Comparison of ENCODE assay signal across 8 cellular contexts in genomic region chr20:49964964-49965780, GRCh38. TPM values are rescaled to one million over a fixed set of nuclear protein-coding genes. Genes with fewer than 3 reads are reported as not detected.
A peak's percentile ranks its signal among the peaks of the same experiment; 100 is the strongest.
DNase-seq lines count a peak whose midpoint lies in the region; ATAC-seq and TF ChIP-seq lines count a peak whose summit lies in the region.

No MANE protein-coding gene starts in this region.

- H3K27ac ChIP-seq in colonic mucosa, result no peak overlapping the region

- H3K9ac ChIP-seq in colonic mucosa (ENCODE audit: low read depth in 2 of 2, low read length in 2 of 2), result no peak overlapping the region

- ATAC-seq in GM21526 (IDR thresholded peaks at IDR 0.05; ENCODE audit: low FRiP score, unreplicated experiment), result no peak
- ATAC-seq in GM18520 (IDR thresholded peaks at IDR 0.05; ENCODE audit: unreplicated experiment), result no peak

- DNase-seq in AG08395 (ENCODE audit: low spot score), result peak; percentile 45
- DNase-seq in ELR (ENCODE audit: low read depth), result peak; percentile 67
- DNase-seq in NCI-H510A treated with DMSO at 0.1 percent for 48 hours (lab: John Stamatoyannopoulos, UW), result peak; percentile 12
- peak; percentile 54 for DNase-seq in colonic mucosa
- peak; percentile 76 for DNase-seq in posterior vena cava (ENCODE audit: low spot score)
- no peak for DNase-seq in C1 segment of cervical spinal cord (lab: John Stamatoyannopoulos, UW)

- H3K4me1 ChIP-seq in colonic mucosa, result no peaks in the 10 kb centered on the region

- H3K9me3 ChIP-seq in colonic mucosa, result no peaks in the 10 kb centered on the region

- intact Hi-C loops in colonic mucosa (cut with DNase I), result no loop called here
- intact Hi-C loops in posterior vena cava (cut with DNase I), result no loop called here

- H3K4me3 ChIP-seq in colonic mucosa, result no peak overlapping the region

- TF ChIP-seq CTCF in colonic mucosa (IDR thresholded peaks at IDR 0.05), result peak; percentile 46

- H3K36me3 ChIP-seq in colonic mucosa, result no peaks in the 10 kb centered on the region

- H3K27me3 ChIP-seq in colonic mucosa, result no peaks in the 10 kb centered on the region

RNA-seq across cellular contexts. Expression of gene SNAI1, which starts 17.6 kb away (rescaled TPM):
- total RNA-seq in colonic mucosa (1 to 10 TPM in 1 of 2 donors, under 1 TPM in 1; 0.59 to 4.5 TPM), posterior vena cava (1 to 10 TPM; 8.6 to 8.9 TPM)

RNA-seq across cellular contexts. Expression of gene RNF114, which starts 29.0 kb away (rescaled TPM):
- total RNA-seq in colonic mucosa (100 to 1,000 TPM; 101 to 109 TPM), posterior vena cava (10 to 100 TPM; 44.8 to 46.6 TPM)

RNA-seq across cellular contexts. Expression of gene SPATA2, which starts 49.8 kb away (rescaled TPM):
- total RNA-seq in colonic mucosa (10 to 100 TPM; 17.4 to 18.1 TPM), posterior vena cava (1 to 10 TPM; 4.5 TPM)

Comparison
In these comparisons a context has a peak if more than half of its experiments do, and no peak if none do; other contexts are left out.
1. DNase-seq: peak in AG08395 (single experiment), ELR (single experiment), NCI-H510A treated with DMSO at 0.1 percent for 48 hours (single experiment), colonic mucosa (single experiment) and posterior vena cava (single experiment); none in C1 segment of cervical spinal cord (0 of 14).